In genomic region chr10:46779571-46779970, GRCh38 we compare ENCODE assay signal across 8 cellular contexts.
DNase-seq lines count a peak whose midpoint lies in the region; ATAC-seq, FAIRE-seq and TF ChIP-seq lines count a peak whose summit lies in the region.
"Not testable (repeated sequence)": the region's sequence is repeated elsewhere in the genome, so short reads cannot be mapped to it uniquely, and the experiment has no call there.

No MANE protein-coding gene starts in this region.

- not testable (repeated sequence) for H3K4me2 ChIP-seq in astrocyte (ENCODE audit: low read length)

- peak; percentile 1 for DNase-seq in G401 (ENCODE audit: low spot score)
- DNase-seq in NCI-H748 (lab: John Stamatoyannopoulos, UW; ENCODE audit: unreplicated experiment), result peak; percentile 15
- peak; percentile 57 for DNase-seq in astrocyte (ENCODE audit: low read depth)
- DNase-seq in esophagus muscularis mucosa (ENCODE audit: extremely low spot score), result peak; percentile 91
- DNase-seq in right atrium auricular region (ENCODE audit: low spot score), result peak; percentile 60
- DNase-seq in mucosa of descending colon, result peak; percentile 42 to 67 (median 43)
- peak; percentile 79 for DNase-seq in sigmoid colon
- DNase-seq in aorta, result peak; percentile 84 to 85

- H3K27ac ChIP-seq in astrocyte (ENCODE audit: low read depth, low read length); esophagus muscularis mucosa (replicated peaks in 1 of 4); right atrium auricular region; aorta (ENCODE audit: low read depth in 1 of 2, low read length in 2 of 2): not testable (repeated sequence)
- peak overlapping the region in 1 of 4 donors; percentile 27 for H3K27ac ChIP-seq in sigmoid colon

- H3K4me1 ChIP-seq in astrocyte (ENCODE audit: insufficient read depth, low read length) (peaks cover 12% of the 10 kb centered on the region), esophagus muscularis mucosa (peaks cover 0 to 12% (median 6%) of the 10 kb centered on the region in 4 donors)
- not testable (repeated sequence) for H3K4me1 ChIP-seq in right atrium auricular region; mucosa of descending colon (ENCODE audit: low read depth); sigmoid colon; aorta (ENCODE audit: control insufficient read depth in 1 of 2, insufficient read depth in 2 of 2, low read length in 2 of 2)

- H3K4me3 Mint-ChIP-seq in astrocyte (ENCODE audit: unreplicated experiment), result not testable (repeated sequence)

- not testable (repeated sequence) for H3K9me3 ChIP-seq in astrocyte (ENCODE audit: insufficient read depth, low read depth, low read length); esophagus muscularis mucosa; right atrium auricular region; mucosa of descending colon; sigmoid colon; aorta (ENCODE audit: control insufficient read depth, low read length)

- TF ChIP-seq CTCF in astrocyte (IDR thresholded peaks at IDR 0.05; ENCODE audit: insufficient read depth, low read depth, low read length); esophagus muscularis mucosa (IDR thresholded peaks at IDR 0.05); right atrium auricular region (IDR thresholded peaks at IDR 0.05); mucosa of descending colon (IDR thresholded peaks at IDR 0.05); sigmoid colon (IDR thresholded peaks at IDR 0.05): not testable (repeated sequence)

- TF ChIP-seq POLR2A in esophagus muscularis mucosa (IDR thresholded peaks at IDR 0.05; ENCODE audit: low read depth); sigmoid colon (IDR thresholded peaks at IDR 0.05): not testable (repeated sequence)

- not testable (repeated sequence) for H3K79me2 ChIP-seq in astrocyte (ENCODE audit: insufficient read depth, low read length)

- not testable (repeated sequence) for H3K36me3 Mint-ChIP-seq in astrocyte (ENCODE audit: low read depth, unreplicated experiment)

- not testable (repeated sequence) for H3K9ac ChIP-seq in astrocyte (ENCODE audit: low read length)

- H3K9me3 Mint-ChIP-seq in astrocyte (ENCODE audit: unreplicated experiment), result not testable (repeated sequence)

- H3K4me1 Mint-ChIP-seq in astrocyte (ENCODE audit: low read depth, unreplicated experiment), result not testable (repeated sequence)

- TF ChIP-seq EP300 in esophagus muscularis mucosa (IDR thresholded peaks at IDR 0.05); sigmoid colon (IDR thresholded peaks at IDR 0.05): not testable (repeated sequence)

- H3K27ac Mint-ChIP-seq in astrocyte (ENCODE audit: unreplicated experiment), result not testable (repeated sequence)

- H3K27me3 ChIP-seq in astrocyte (ENCODE audit: insufficient read depth, low read length); esophagus muscularis mucosa; right atrium auricular region; sigmoid colon; aorta (ENCODE audit: control insufficient read depth in 1 of 2, insufficient read depth in 2 of 2, low read length in 1 of 2): not testable (repeated sequence)

- FAIRE-seq in astrocyte (lab: Jason Lieb, UNC), result not testable (repeated sequence)

- H2AFZ ChIP-seq in astrocyte (ENCODE audit: low read depth, low read length), result not testable (repeated sequence)

- H4K20me1 ChIP-seq in astrocyte (ENCODE audit: insufficient read depth, low read length), result not testable (repeated sequence)

- in situ Hi-C loops in G401 (cut with HindIII; ENCODE audit: low sequenced_read_pairs), result not testable (repeated sequence)

- intact Hi-C loops in esophagus muscularis mucosa (cut with DNase I); mucosa of descending colon (cut with DNase I, micrococcal nuclease); sigmoid colon (cut with DNase I); aorta (cut with DNase I): not testable (repeated sequence)

- not testable (repeated sequence) for H3K4me3 ChIP-seq in astrocyte (ENCODE audit: insufficient read depth, low read depth, low read length); esophagus muscularis mucosa; right atrium auricular region; mucosa of descending colon; sigmoid colon; aorta (ENCODE audit: low read length in 2 of 2)

- not testable (repeated sequence) for H3K27me3 Mint-ChIP-seq in astrocyte (ENCODE audit: low read depth, unreplicated experiment)

- not testable (repeated sequence) for H3K36me3 ChIP-seq in astrocyte (ENCODE audit: insufficient read depth, low read length); esophagus muscularis mucosa; right atrium auricular region; mucosa of descending colon (ENCODE audit: low read depth); sigmoid colon; aorta (ENCODE audit: control insufficient read depth in 1 of 2, insufficient read depth in 2 of 2, low read length in 1 of 2)

- ATAC-seq in mucosa of descending colon (peak; percentile 49), aorta (ENCODE audit: low FRiP score) (peak; percentile 57)

- WGBS in esophagus muscularis mucosa, result 42% methylated on average over 7 of the region's 9 CpGs
- 45 to 67% methylated on average over 9 of the region's 9 CpGs for WGBS in sigmoid colon, 2 donors
- 12 to 14% methylated on average over 9 of the region's 9 CpGs for WGBS in aorta, 2 donors

Comparison
In these comparisons a context has a peak if more than half of its experiments do, and no peak if none do; other contexts are left out.
1. DNase-seq: peak in every context shown above with its lines; median percentile 91 in esophagus muscularis mucosa; 84 in aorta; 79 in sigmoid colon; 60 in right atrium auricular region; 57 in astrocyte; 43 in mucosa of descending colon; 15 in NCI-H748; 1 in G401.